In the genomic region with DNA sequence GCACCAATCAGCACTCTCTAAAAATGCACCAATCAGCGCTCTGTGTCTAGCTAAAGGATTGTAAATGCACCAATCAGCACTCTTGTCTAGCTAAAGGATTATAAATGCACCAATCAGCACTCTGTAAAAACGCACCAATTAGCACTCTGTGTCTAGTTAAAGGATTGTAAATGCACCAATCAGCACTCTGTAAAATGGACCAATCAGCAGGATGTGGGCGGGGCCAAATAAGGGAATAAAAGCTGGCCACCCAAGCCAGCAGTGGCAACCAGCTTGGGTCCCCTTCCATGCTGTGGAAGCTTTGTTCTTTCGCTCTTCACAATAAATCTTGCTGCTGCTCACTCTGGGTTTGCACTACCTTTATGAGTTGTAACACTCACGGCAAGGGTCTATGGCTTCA, we compare ENCODE assay signal across 1 cellular context.
A peak's percentile ranks its signal among the peaks of the same experiment; 100 is the strongest.
TF ChIP-seq lines count a peak whose summit lies in the region.
"Not testable (repeated sequence)": the region's sequence is repeated elsewhere in the genome, so short reads cannot be mapped to it uniquely, and the experiment has no call there.

No MANE protein-coding gene starts in this region.

TF ChIP-seq in K562, 482 proteins besides CTCF, POLR2A, EP300 and RAD21:
- TF ChIP-seq PKNOX1 (IDR thresholded peaks at IDR 0.05) (0 out of 2 replicates have a peak, but pooled peaks have one; percentile 9), CHD2 (IDR thresholded peaks at IDR 0.05; ENCODE audit: low read depth, low read length) (0 out of 2 replicates have a peak, but pooled peaks have one; percentile 23), CBX1 (IDR thresholded peaks at IDR 0.05; ENCODE audit: low read depth) (peak; percentile 75; the same call in 1 of the 2 replicates), MEIS2 (IDR thresholded peaks at IDR 0.05; ENCODE audit: partially characterized antibody) (peak; percentile 45), MLLT1 (IDR thresholded peaks at IDR 0.05) (peak in 1 of 2 experiments; percentile 67; a peak in 1 of 4 replicates), ZNF316 (IDR thresholded peaks at IDR 0.05) (peak; percentile 88), C11orf30 (IDR thresholded peaks at IDR 0.05; ENCODE audit: low read depth) (peak; percentile 56), RBM25 (IDR thresholded peaks at IDR 0.05; ENCODE audit: low read depth, low read length, severe bottlenecking) (peak; percentile 87), CC2D1A (IDR thresholded peaks at IDR 0.05) (peak; percentile 93), ASH1L (IDR thresholded peaks at IDR 0.05; ENCODE audit: borderline replicate concordance, low read depth, partially characterized antibody) (peak; percentile 92), KDM1A (IDR thresholded peaks at IDR 0.05) (peak; percentile 46 to 47; a peak in 2 of 4 replicates), SP1 (CRISPR knock-in tag; IDR thresholded peaks at IDR 0.05) (peak; percentile 80), NFYB (IDR thresholded peaks at IDR 0.05; ENCODE audit: extremely low read depth, insufficient read length) (peak; percentile 82), MBD2 (IDR thresholded peaks at IDR 0.05; ENCODE audit: borderline replicate concordance, low read depth) (peak; percentile 58; the same call in 1 of the 2 replicates), FOXM1 (IDR thresholded peaks at IDR 0.05; ENCODE audit: low read depth) (peak; percentile 58; the same call in 1 of the 2 replicates), FOS (IDR thresholded peaks at IDR 0.05; ENCODE audit: extremely low read depth, insufficient read length) (peak; percentile 33), EP400 (IDR thresholded peaks at IDR 0.05) (0 out of 2 replicates have a peak, but pooled peaks have one; percentile 17), MAFG (tag; conservative IDR thresholded peaks at IDR 0.05) (peak; percentile 37)
- TF ChIP-seq, protein P1, sequence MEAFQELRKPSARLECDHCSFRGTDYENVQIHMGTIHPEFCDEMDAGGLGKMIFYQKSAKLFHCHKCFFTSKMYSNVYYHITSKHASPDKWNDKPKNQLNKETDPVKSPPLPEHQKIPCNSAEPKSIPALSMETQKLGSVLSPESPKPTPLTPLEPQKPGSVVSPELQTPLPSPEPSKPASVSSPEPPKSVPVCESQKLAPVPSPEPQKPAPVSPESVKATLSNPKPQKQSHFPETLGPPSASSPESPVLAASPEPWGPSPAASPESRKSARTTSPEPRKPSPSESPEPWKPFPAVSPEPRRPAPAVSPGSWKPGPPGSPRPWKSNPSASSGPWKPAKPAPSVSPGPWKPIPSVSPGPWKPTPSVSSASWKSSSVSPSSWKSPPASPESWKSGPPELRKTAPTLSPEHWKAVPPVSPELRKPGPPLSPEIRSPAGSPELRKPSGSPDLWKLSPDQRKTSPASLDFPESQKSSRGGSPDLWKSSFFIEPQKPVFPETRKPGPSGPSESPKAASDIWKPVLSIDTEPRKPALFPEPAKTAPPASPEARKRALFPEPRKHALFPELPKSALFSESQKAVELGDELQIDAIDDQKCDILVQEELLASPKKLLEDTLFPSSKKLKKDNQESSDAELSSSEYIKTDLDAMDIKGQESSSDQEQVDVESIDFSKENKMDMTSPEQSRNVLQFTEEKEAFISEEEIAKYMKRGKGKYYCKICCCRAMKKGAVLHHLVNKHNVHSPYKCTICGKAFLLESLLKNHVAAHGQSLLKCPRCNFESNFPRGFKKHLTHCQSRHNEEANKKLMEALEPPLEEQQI (IDR thresholded peaks at IDR 0.05): peak; percentile 93
- not testable (repeated sequence) for TF ChIP-seq FOXM1 (CRISPR knock-in tag; IDR thresholded peaks at IDR 0.05; ENCODE audit: low read depth)
